In genomic region chr7:101590663-101591435, GRCh38 we compare ENCODE assay signal across 17 cellular contexts. TPM values are rescaled to one million over a fixed set of nuclear protein-coding genes. Genes with fewer than 3 reads are reported as not detected.
DNase-seq lines count a peak whose midpoint lies in the region; ATAC-seq and TF ChIP-seq lines count a peak whose summit lies in the region.
"Had no signal": no experiment of that assay in that cellular context is flagged by ENCODE, and none has a peak within 500 bp of the region (broad histone marks: within the 10 kb centered on the region; RNA-seq: fewer than 3 reads in every experiment).

No MANE protein-coding gene starts in this region.

- H3K4me3 ChIP-seq in RWPE2 (ENCODE audit: severe bottlenecking) (no peak overlapping the region), neural progenitor cell (no peak overlapping the region), psoas muscle (no peak overlapping the region)
- H3K4me3 ChIP-seq: BLaER1 treated with 17β-estradiol and CSF1 and Interleukin-3, amounts not matched to agents 10 nM and 100 nM; GM12878 had no signal

- H3K9ac ChIP-seq in neural progenitor cell: no peak overlapping the region
- H3K9ac ChIP-seq: BLaER1 treated with 17β-estradiol and CSF1 and Interleukin-3, amounts not matched to agents 10 nM and 100 nM had no signal

- H3F3A ChIP-seq in neural progenitor cell (ENCODE audit: low read depth): peaks cover 9% of the 10 kb centered on the region

- H3K9me3 ChIP-seq in RWPE2 (ENCODE audit: severe bottlenecking): no peaks in the 10 kb centered on the region
- no peaks in the 10 kb centered on the region for H3K9me3 ChIP-seq in neural progenitor cell (ENCODE audit: low read depth)
- H3K9me3 ChIP-seq in psoas muscle: no peaks in the 10 kb centered on the region

- no peaks in the 10 kb centered on the region for H3K79me2 ChIP-seq in neural progenitor cell (ENCODE audit: low read depth)

- H3K27ac ChIP-seq in RWPE2 (ENCODE audit: poor library complexity, severe bottlenecking): no peak overlapping the region
- no peak overlapping the region for H3K27ac ChIP-seq in neural progenitor cell
- H3K27ac ChIP-seq in psoas muscle: no peak overlapping the region
- H3K27ac ChIP-seq: 22Rv1; BLaER1 treated with 17β-estradiol and CSF1 and Interleukin-3, amounts not matched to agents 10 nM and 100 nM had no signal

- H3K4me3 Mint-ChIP-seq in neural progenitor cell: no peak overlapping the region

- H3K4me1 ChIP-seq in RWPE2 (ENCODE audit: insufficient read depth, poor library complexity, severe bottlenecking) (no peaks in the 10 kb centered on the region), neural progenitor cell (peaks cover 9% of the 10 kb centered on the region), psoas muscle (no peaks in the 10 kb centered on the region)

- peaks cover 23% of the 10 kb centered on the region for H3K4me1 Mint-ChIP-seq in neural progenitor cell

- H3K27me3 Mint-ChIP-seq in neural progenitor cell (ENCODE audit: insufficient read depth, low read depth): peaks cover 10% of the 10 kb centered on the region

- no peaks in the 10 kb centered on the region for H3K9me3 Mint-ChIP-seq in neural progenitor cell

- no peak overlapping the region for H2AFZ ChIP-seq in neural progenitor cell (replicated peaks)

- H4K20me1 ChIP-seq in neural progenitor cell (ENCODE audit: low read depth): no peaks in the 10 kb centered on the region
- H4K20me1 ChIP-seq: BLaER1 treated with 17β-estradiol and CSF1 and Interleukin-3, amounts not matched to agents 10 nM and 100 nM had no signal

- H3K36me3 Mint-ChIP-seq in neural progenitor cell: no peaks in the 10 kb centered on the region

- intact Hi-C loops in psoas muscle (cut with DNase I): no loop called here

- no peak overlapping the region for H3K4me2 ChIP-seq in neural progenitor cell
- H3K4me2 ChIP-seq: BLaER1 treated with 17β-estradiol and CSF1 and Interleukin-3, amounts not matched to agents 10 nM and 100 nM had no signal

- ATAC-seq in activated CD4-positive, CD25-positive, alpha-beta regulatory T cell treated with anti-CD3 and anti-CD28 coated beads, Interleukin-2, amount 50 U/mL, for 24 hours: no peak
- ATAC-seq in RWPE2 (ENCODE audit: low read depth) (no peak), psoas muscle (no peak), HG03159 (IDR thresholded peaks at IDR 0.05; ENCODE audit: unreplicated experiment) (no peak)
- ATAC-seq: GM12878, PC-3 had no signal

- TF ChIP-seq CTCF in RWPE2 (IDR thresholded peaks at IDR 0.05; ENCODE audit: poor library complexity, severe bottlenecking) (no peak), neural progenitor cell (IDR thresholded peaks at IDR 0.05) (no peak), psoas muscle (IDR thresholded peaks at IDR 0.05) (no peak)

- H3K27me3 ChIP-seq in RWPE2 (ENCODE audit: insufficient read depth, poor library complexity, severe bottlenecking) (no peaks in the 10 kb centered on the region), neural progenitor cell (no peaks in the 10 kb centered on the region), psoas muscle (ENCODE audit: insufficient read depth in 3 of 3, low read length in 2 of 3) (no peaks in the 10 kb centered on the region)
- H3K27me3 ChIP-seq: BLaER1 treated with 17β-estradiol and CSF1 and Interleukin-3, amounts not matched to agents 10 nM and 100 nM had no signal

- DNase-seq in activated CD4-positive, CD25-positive, alpha-beta regulatory T cell treated with anti-CD3 and anti-CD28 coated beads, Interleukin-2, amount 50 U/mL, for 72 hours: peak; percentile 9
- DNase-seq in RWPE2 (ENCODE audit: low spot score) (peak; percentile 40), neural progenitor cell (ENCODE audit: low spot score) (no peak), ureter (ENCODE audit: low spot score) (peak; percentile 41), psoas muscle (no peak), NCI-H1436 treated with DMSO at 0.1 percent for 48 hours (lab: John Stamatoyannopoulos, UW) (no peak)
- DNase-seq: DMS153, NCI-H2107, NCI-H226, NCI-H526, PC-3 had no signal

- no peaks in the 10 kb centered on the region for H3K36me3 ChIP-seq in RWPE2 (ENCODE audit: low read depth)
- no peaks in the 10 kb centered on the region for H3K36me3 ChIP-seq in neural progenitor cell
- no peaks in the 10 kb centered on the region for H3K36me3 ChIP-seq in psoas muscle (ENCODE audit: insufficient read depth in 1 of 2, low read depth in 1 of 2)
- H3K36me3 ChIP-seq: BLaER1 treated with 17β-estradiol and CSF1 and Interleukin-3, amounts not matched to agents 10 nM and 100 nM had no signal

- peak overlapping the region; percentile 70 for H3K27ac Mint-ChIP-seq in neural progenitor cell

- WGBS in psoas muscle, 3 donors: 84% methylated on average over 18 of the region's 18 CpGs

RNA-seq across cellular contexts. Expression of gene MYL10, which starts 38.2 kb away (rescaled TPM):
- not detected in 2 replicates for total RNA-seq in neural progenitor cell (ENCODE audit: low replicate concordance)
- not detected for total RNA-seq in ureter
- total RNA-seq in psoas muscle: not detected
- 1 to 10 TPM in 1 of 3 donors, under 1 TPM in 1, not detected in 1; 0.23 to 4.4 TPM for polyA plus RNA-seq in psoas muscle
- total RNA-seq: GM12878, HT1080 had no signal
- polyA plus RNA-seq: GM12878 had no signal

Comparison
In these comparisons a context has a peak if more than half of its experiments do, and no peak if none do; other contexts are left out.
1. DNase-seq: peak in activated CD4-positive, CD25-positive, alpha-beta regulatory T cell treated with anti-CD3 and anti-CD28 coated beads, Interleukin-2, amount 50 U/mL, for 72 hours (single experiment), RWPE2 (single experiment) and ureter (single experiment); none in neural progenitor cell (single experiment), psoas muscle (0 of 2) and NCI-H1436 treated with DMSO at 0.1 percent for 48 hours (single experiment).